ENCODE assay signal across 8 cellular contexts in the genomic region with DNA sequence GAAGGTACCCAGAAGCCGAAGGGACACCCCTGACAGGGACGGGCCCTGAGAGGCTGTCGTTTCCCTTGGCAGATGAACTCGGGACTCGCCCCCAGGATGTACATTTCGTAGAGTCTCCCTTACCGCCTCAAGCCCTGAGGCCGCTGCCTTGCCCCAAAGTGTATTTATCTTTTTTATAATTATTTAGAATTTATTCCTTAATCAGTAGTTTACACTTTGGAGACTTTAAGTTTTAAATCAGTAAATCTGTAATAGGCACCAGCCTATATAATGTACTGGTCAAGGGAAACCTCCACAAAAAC. TPM values are rescaled to one million over a fixed set of nuclear protein-coding genes. Genes with fewer than 3 reads are reported as not detected.
DNase-seq lines count a peak whose midpoint lies in the region; ATAC-seq and TF ChIP-seq lines count a peak whose summit lies in the region.

No MANE protein-coding gene starts in this region.

- H3K4me3 ChIP-seq in ACC112 (ENCODE audit: low read depth, low read length) (peak overlapping the region; percentile 79), SK-N-MC (peak overlapping the region; percentile 93), cardiac muscle cell (peak overlapping the region; percentile 34), skin epidermis (peak overlapping the region; percentile 56 to 85 (median 71))

- H3K9ac ChIP-seq in SK-N-MC (ENCODE audit: insufficient read length): peak overlapping the region; percentile 93

- DNase-seq in SK-N-MC (ENCODE audit: low read depth, low spot score): no peak
- no peak for DNase-seq in cardiac muscle cell (ENCODE audit: low read depth in 1 of 2, low spot score in 1 of 2)
- no peak for DNase-seq in OCI-M2 (lab: John Stamatoyannopoulos, UW; ENCODE audit: unreplicated experiment)
- DNase-seq in AML-193 (lab: John Stamatoyannopoulos, UW): no peak

- H3K27me3 ChIP-seq in ACC112 (ENCODE audit: insufficient read depth, low read length) (no peaks in the 10 kb centered on the region), cardiac muscle cell (no peaks in the 10 kb centered on the region)

- H3K4me1 ChIP-seq in ACC112 (ENCODE audit: control insufficient read depth, insufficient read depth, low read length, unreplicated experiment) (peaks cover 26% of the 10 kb centered on the region), cardiac muscle cell (ENCODE audit: low read depth) (peaks cover 7% of the 10 kb centered on the region)

- H3K27ac ChIP-seq in ACC112 (ENCODE audit: low read depth, low read length) (peak overlapping the region; percentile 83), SK-N-MC (peak overlapping the region; percentile 77; the same call in 1 of the 2 replicates), cardiac muscle cell (peak overlapping the region; percentile 75), skin epidermis (peak overlapping the region; percentile 90 to 98 (median 94))

- no peaks in the 10 kb centered on the region for H3K9me3 ChIP-seq in SK-N-MC (ENCODE audit: low read depth, low read length)
- no peaks in the 10 kb centered on the region for H3K9me3 ChIP-seq in cardiac muscle cell (ENCODE audit: low read depth)

- TF ChIP-seq CTCF in cardiac muscle cell (IDR thresholded peaks at IDR 0.05; ENCODE audit: low read depth, low read length): no peak

- H3K36me3 ChIP-seq in ACC112 (ENCODE audit: insufficient read depth, low read length) (peaks cover 4% of the 10 kb centered on the region; the same call in 1 of the 2 replicates), SK-N-MC (ENCODE audit: insufficient read depth, low read length) (no peaks in the 10 kb centered on the region; the same call in 1 of the 2 replicates), cardiac muscle cell (no peaks in the 10 kb centered on the region)

- H3K79me2 ChIP-seq in ACC112 (ENCODE audit: control insufficient read depth, insufficient read depth, low read length, unreplicated experiment): peaks cover 22% of the 10 kb centered on the region

- H2AFZ ChIP-seq in ACC112 (ENCODE audit: low read length, unreplicated experiment): peak overlapping the region; percentile 74

- peak; percentile 43 for ATAC-seq in GM18909 (IDR thresholded peaks at IDR 0.05; ENCODE audit: poor library complexity, unreplicated experiment)
- ATAC-seq in HG03103 (IDR thresholded peaks at IDR 0.05; ENCODE audit: low read depth, unreplicated experiment): peak; percentile 30

RNA-seq across cellular contexts. Expression of a gene that starts 0.7 kb away (rescaled TPM):
- 11.8 and 13.4 TPM in 2 replicates for total RNA-seq in cardiac muscle cell
- polyA plus RNA-seq in cardiac muscle cell: 18.1 and 27.2 TPM in 2 replicates

Comparison
In these comparisons a context has a peak if more than half of its experiments do, and no peak if none do; other contexts are left out.
1. H3K4me3 ChIP-seq: peak in every context shown above with its lines; median percentile 93 in SK-N-MC; 79 in ACC112; 71 in skin epidermis; 34 in cardiac muscle cell.